ENCODE assay signal across 9 cellular contexts in genomic region chr7:1502845-1503244, GRCh38. TPM values are rescaled to one million over a fixed set of nuclear protein-coding genes. Genes with fewer than 3 reads are reported as not detected.
DNase-seq lines count a peak whose midpoint lies in the region; ATAC-seq, FAIRE-seq and TF ChIP-seq lines count a peak whose summit lies in the region.
"Had no signal": no experiment of that assay in that cellular context is flagged by ENCODE, and none has a peak within 500 bp of the region (broad histone marks: within the 10 kb centered on the region; RNA-seq: fewer than 3 reads in every experiment).

No MANE protein-coding gene starts in this region.

- H3K9ac ChIP-seq in skeletal muscle satellite cell (ENCODE audit: low read depth, low read length) = peak overlapping the region; percentile 94

- FAIRE-seq in GM12891 (lab: Jason Lieb, UNC) = no peak

- H3K27me3 ChIP-seq in HAP-1 (ENCODE audit: low read depth) (no peaks in the 10 kb centered on the region), skeletal muscle satellite cell (ENCODE audit: control insufficient read depth, insufficient read depth, low read length) (no peaks in the 10 kb centered on the region)

- H3K4me2 ChIP-seq in skeletal muscle satellite cell (ENCODE audit: low read length) = peak overlapping the region; percentile 99

- H3K4me3 ChIP-seq in HAP-1 (peak overlapping the region; percentile 86), foreskin fibroblast (ENCODE audit: low read depth in 1 of 2, low read length in 2 of 2) (peak overlapping the region; percentile 63 to 84), skeletal muscle satellite cell (ENCODE audit: low read length) (peak overlapping the region; percentile 98)

- in situ Hi-C loops in HAP-1 (cut with MboI; ENCODE audit: low sequenced_read_pairs) = no loop called here

- H3K36me3 ChIP-seq in HAP-1 (replicated peaks) = peaks cover 36% of the 10 kb centered on the region
- peaks cover 25% of the 10 kb centered on the region for H3K36me3 ChIP-seq in skeletal muscle satellite cell (ENCODE audit: insufficient read depth, low read length)

- ATAC-seq in HG03108 (IDR thresholded peaks at IDR 0.05; ENCODE audit: unreplicated experiment) = no peak
- ATAC-seq in HG03521 (IDR thresholded peaks at IDR 0.05; ENCODE audit: unreplicated experiment) = no peak

- no peak for DNase-seq in HAP-1 (ENCODE audit: low spot score in 2 of 2)
- DNase-seq in foreskin fibroblast = no peak
- DNase-seq in GM12891 (ENCODE audit: insufficient read length, low spot score) = no peak
- no peak for DNase-seq in RKO (ENCODE audit: low spot score)
- DNase-seq: NCI-H2107 had no signal

- peak overlapping the region; percentile 79; the same call in 1 of the 2 replicates for H3K27ac ChIP-seq in VCaP

- TF ChIP-seq CTCF in VCaP (conservative IDR thresholded peaks at IDR 0.05) (no peak), foreskin fibroblast (IDR thresholded peaks at IDR 0.05; ENCODE audit: low read depth, low read length) (no peak)

- no peaks in the 10 kb centered on the region for H3K9me3 ChIP-seq in HAP-1
- H3K9me3 ChIP-seq in skeletal muscle satellite cell (replicated peaks; ENCODE audit: low read length) = no peaks in the 10 kb centered on the region

- peaks cover 7% of the 10 kb centered on the region for H3K4me1 ChIP-seq in HAP-1
- peaks cover 14% of the 10 kb centered on the region for H3K4me1 ChIP-seq in skeletal muscle satellite cell (ENCODE audit: control insufficient read depth, insufficient read depth, low read length)

- TF ChIP-seq POLR2A in GM12891 (IDR thresholded peaks at IDR 0.05; ENCODE audit: low read depth, low read length) = no peak

TF ChIP-seq in GM12891, 5 proteins besides CTCF, POLR2A, EP300 and RAD21:
- no peak for TF ChIP-seq TAF1 (IDR thresholded peaks at IDR 0.05; ENCODE audit: low read depth, low read length)

RNA-seq across cellular contexts. Expression of gene INTS1, which starts 1.3 kb away (rescaled TPM):
- 63.6 and 65.3 TPM in 2 replicates for total RNA-seq in skeletal muscle satellite cell (2012; rRNA removed)
- polyA plus RNA-seq in GM12891 (2012; ENCODE audit: low read depth, missing spikeins) = 33.2 TPM

RNA-seq across cellular contexts. Expression of gene MAFK, which starts 27.7 kb away (rescaled TPM):
- total RNA-seq in skeletal muscle satellite cell (2012; rRNA removed) = 8.6 and 11.4 TPM in 2 replicates
- polyA plus RNA-seq in GM12891 (2012; ENCODE audit: low read depth, missing spikeins) = 8.2 TPM

RNA-seq across cellular contexts. Expression of gene MICALL2, which starts 43.6 kb away (rescaled TPM):
- 12.0 and 14.7 TPM in 2 replicates for total RNA-seq in skeletal muscle satellite cell (2012; rRNA removed)
- 1.2 TPM for polyA plus RNA-seq in GM12891 (2012; ENCODE audit: low read depth, missing spikeins)

RNA-seq across cellular contexts. Expression of gene TMEM184A, which starts 53.2 kb away (rescaled TPM):
- under 0.01 TPM in 1 of 2 replicates, not detected in the other for total RNA-seq in skeletal muscle satellite cell (2012; rRNA removed)
- polyA plus RNA-seq in GM12891 (2012; ENCODE audit: low read depth, missing spikeins) = 0.04 TPM
